8 cellular contexts compared by ENCODE assay signal in the genomic region with DNA sequence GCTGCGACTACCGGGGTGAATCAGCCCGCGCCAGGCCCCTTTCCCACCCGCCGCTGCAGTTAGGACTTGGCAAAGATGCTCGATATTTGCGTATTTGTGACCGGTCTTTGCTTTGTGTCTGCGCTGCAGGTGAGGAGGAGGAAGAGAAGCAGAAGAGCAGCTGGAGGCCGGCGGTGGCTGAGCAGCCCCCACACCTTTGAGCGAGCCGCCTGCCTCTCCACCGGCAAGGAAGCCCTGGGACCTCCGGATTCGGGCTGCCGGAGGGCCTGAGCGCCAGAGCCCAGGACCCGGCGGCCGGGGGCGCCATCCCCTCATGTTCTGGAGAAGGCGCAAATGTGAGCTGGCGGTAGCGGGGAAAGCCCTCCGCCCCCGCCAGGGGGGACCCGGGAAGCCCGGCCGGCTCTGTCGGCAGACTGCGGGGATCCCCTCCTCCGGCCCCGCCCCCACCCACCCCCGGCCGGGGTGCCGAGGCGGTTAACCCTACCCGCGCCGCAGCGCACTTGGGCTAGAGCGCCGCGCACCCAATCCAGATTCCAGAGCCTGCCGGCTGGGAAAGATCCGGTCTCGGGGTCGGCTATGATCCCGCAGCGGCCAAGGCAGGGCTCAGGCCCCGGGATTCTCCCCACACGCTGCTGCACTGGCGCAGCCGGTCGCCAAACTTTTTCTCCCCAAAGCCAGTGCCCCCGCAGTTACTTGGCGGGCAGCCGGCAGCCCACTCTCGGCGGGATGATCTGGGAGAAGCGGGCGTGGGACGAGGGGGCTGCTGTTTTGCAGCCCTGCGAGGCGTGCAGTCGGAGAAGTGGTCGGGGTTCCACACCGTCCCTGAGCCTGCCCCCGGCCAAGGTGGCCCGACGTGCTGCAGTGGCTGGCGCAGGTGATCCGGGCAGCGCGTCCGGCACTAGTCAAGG. TPM values are rescaled to one million over a fixed set of nuclear protein-coding genes. Genes with fewer than 3 reads are reported as not detected.
A peak's percentile ranks its signal among the peaks of the same experiment; 100 is the strongest.
DNase-seq lines count a peak whose midpoint lies in the region; ATAC-seq and TF ChIP-seq lines count a peak whose summit lies in the region.

No MANE protein-coding gene starts in this region.

- DNase-seq in COLO668 (lab: John Stamatoyannopoulos, UW; ENCODE audit: unreplicated experiment) (peak; percentile 25), MG63 (peak; percentile 13), body of pancreas (peak; percentile 56 to 71 (median 59)), left colon (peak; percentile 28 to 38), suprapubic skin (ENCODE audit: low spot score in 2 of 2) (no peak), DMS79 (lab: John Stamatoyannopoulos, UW) (no peak)

- TF ChIP-seq EP300 in suprapubic skin (IDR thresholded peaks at IDR 0.05), result no peak

- intact Hi-C loops in body of pancreas (cut with DNase I), result no loop called here
- intact Hi-C loops in left colon (cut with DNase I, micrococcal nuclease), result no loop called here

- H3K9me3 ChIP-seq in MG63, result no peaks in the 10 kb centered on the region
- H3K9me3 ChIP-seq in body of pancreas, result no peaks in the 10 kb centered on the region
- H3K9me3 ChIP-seq in suprapubic skin, result no peaks in the 10 kb centered on the region

- H3K27me3 ChIP-seq in MG63, result peaks cover 75% of the 10 kb centered on the region
- H3K27me3 ChIP-seq in body of pancreas, result no peaks in the 10 kb centered on the region
- H3K27me3 ChIP-seq in suprapubic skin, result peaks cover 47% of the 10 kb centered on the region

- TF ChIP-seq POLR2A in body of pancreas (IDR thresholded peaks at IDR 0.05) (no peak), suprapubic skin (IDR thresholded peaks at IDR 0.05) (no peak)

- peaks cover 23% of the 10 kb centered on the region for H3K4me1 ChIP-seq in body of pancreas
- H3K4me1 ChIP-seq in suprapubic skin, result peaks cover 37% of the 10 kb centered on the region

- H3K4me3 ChIP-seq in MG63 (peak overlapping the region; percentile 40), body of pancreas (peak overlapping the region; percentile 55 to 81), suprapubic skin (peak overlapping the region; percentile 47)

- peak in 6 of 7 experiments; percentile 24 to 55 (median 33) for TF ChIP-seq CTCF in body of pancreas (IDR thresholded peaks at IDR 0.05)
- TF ChIP-seq CTCF in suprapubic skin (IDR thresholded peaks at IDR 0.05), result no peak

- H3K27ac ChIP-seq in body of pancreas (peak overlapping the region; percentile 69 to 90 (median 87)), suprapubic skin (no peak overlapping the region)

- ATAC-seq in GM19397 (IDR thresholded peaks at IDR 0.05; ENCODE audit: unreplicated experiment), result peak; percentile 55
- ATAC-seq in body of pancreas, result peak; percentile 15
- ATAC-seq in left colon, result peak; percentile 36
- no peak for ATAC-seq in HG03097 (IDR thresholded peaks at IDR 0.05; ENCODE audit: low FRiP score, unreplicated experiment)

- 0% methylated on average over 18 to 68 of the region's 78 CpGs for WGBS in body of pancreas, 2 donors
- 3% methylated on average over 10 of the region's 78 CpGs for WGBS in suprapubic skin

- no peaks in the 10 kb centered on the region for H3K36me3 ChIP-seq in MG63
- no peaks in the 10 kb centered on the region for H3K36me3 ChIP-seq in body of pancreas (replicated peaks in 1 of 2; ENCODE audit: insufficient read depth in 1 of 2, low read depth in 2 of 2)
- H3K36me3 ChIP-seq in suprapubic skin, result no peaks in the 10 kb centered on the region

RNA-seq across cellular contexts. Expression of gene KCNN2, which starts 0.8 kb away (rescaled TPM):
- total RNA-seq in MG63 (2014; rRNA removed; shearing (Covaris generic); ENCODE audit: low replicate concordance), result not detected in 2 replicates
- total RNA-seq in body of pancreas (1 to 10 TPM; 4.6 to 9.6 TPM), left colon (under 1 TPM; 0.49 to 0.64 TPM), suprapubic skin (1 to 10 TPM in 3 of 4 donors, under 1 TPM in 1; 0.62 to 3.2 (median 2.0) TPM)

Comparison
In these comparisons a context has a peak if more than half of its experiments do, and no peak if none do; other contexts are left out.
1. DNase-seq: peak in COLO668 (single experiment), MG63 (single experiment), body of pancreas (4 of 4) and left colon (2 of 2); none in suprapubic skin (0 of 2) and DMS79 (single experiment).
2. CTCF ChIP-seq: peak in body of pancreas (6 of 7); none in suprapubic skin (0 of 2).
3. Peak in every context shown above with its lines, with median percentiles within 50 percentile points of each other: H3K4me3 ChIP-seq.